In the genomic region with DNA sequence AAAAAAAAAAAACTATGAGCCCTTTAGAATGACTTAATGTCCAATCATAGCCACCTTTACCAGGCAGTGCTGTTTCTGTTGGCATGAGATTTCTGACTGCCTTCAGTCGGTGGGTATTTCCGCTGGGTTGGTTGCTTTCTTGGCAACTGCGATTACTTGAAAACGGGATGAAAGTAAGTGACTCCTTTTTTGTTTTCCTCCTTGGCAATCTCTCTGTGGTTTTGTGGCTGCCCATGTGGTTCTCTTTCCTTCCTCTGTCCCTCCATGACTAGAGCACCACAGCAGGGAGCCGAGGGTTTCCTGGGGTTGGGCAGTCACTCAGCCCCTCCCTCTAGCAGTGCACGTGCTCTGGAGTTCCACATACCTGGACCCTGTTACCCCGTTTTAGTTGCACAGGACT, we compare ENCODE assay signal across 10 cellular contexts.
DNase-seq lines count a peak whose midpoint lies in the region; ATAC-seq and TF ChIP-seq lines count a peak whose summit lies in the region.
"Had no signal": no experiment of that assay in that cellular context is flagged by ENCODE, and none has a peak within 500 bp of the region (broad histone marks: within the 10 kb centered on the region; RNA-seq: fewer than 3 reads in every experiment).

No MANE protein-coding gene starts in this region.

- peak; percentile 58 to 63 for DNase-seq in Kasumi-1 (lab: John Stamatoyannopoulos, UW)
- DNase-seq in activated T-cell treated with anti-CD3 and anti-CD28 coated beads, Interleukin-2, amount 50 U/mL, for 4 hours: no peak
- DNase-seq in kidney epithelial cell (ENCODE audit: low read depth): peak; percentile 23
- DNase-seq in esophagus squamous epithelium (lab: John Stamatoyannopoulos, UW): no peak
- DNase-seq in LoVo (ENCODE audit: low spot score): no peak

- no peak for TF ChIP-seq POLR2A in esophagus squamous epithelium (IDR thresholded peaks at IDR 0.05)

- no peaks in the 10 kb centered on the region for H3K9me3 Mint-ChIP-seq in activated T-cell treated with anti-CD3 and anti-CD28 coated beads, Interleukin-2, amount 50 U/mL, for 4 hours

- peaks cover 57% of the 10 kb centered on the region; the same call in 1 of the 2 replicates for H4K20me1 ChIP-seq in BLaER1

- H3K27me3 ChIP-seq in BLaER1: peaks cover 6% of the 10 kb centered on the region; the same call in 1 of the 2 replicates
- H3K27me3 ChIP-seq in kidney epithelial cell (ENCODE audit: control insufficient read depth, insufficient read depth, low read length): no peaks in the 10 kb centered on the region
- no peaks in the 10 kb centered on the region for H3K27me3 ChIP-seq in esophagus squamous epithelium

- no peak overlapping the region for H3K4me3 Mint-ChIP-seq in activated T-cell treated with anti-CD3 and anti-CD28 coated beads, Interleukin-2, amount 50 U/mL, for 4 hours

- intact Hi-C loops in esophagus squamous epithelium (cut with DNase I): no loop called here

- H3K36me3 ChIP-seq in BLaER1: no peaks in the 10 kb centered on the region
- no peaks in the 10 kb centered on the region for H3K36me3 ChIP-seq in kidney epithelial cell (ENCODE audit: control insufficient read depth, insufficient read depth, low read length)
- no peaks in the 10 kb centered on the region for H3K36me3 ChIP-seq in esophagus squamous epithelium
- H3K36me3 ChIP-seq: neutrophil had no signal

- H3K27ac ChIP-seq in BLaER1 (no peak overlapping the region), esophagus squamous epithelium (peak overlapping the region in 2 of 4 donors; percentile 36 to 37)
- H3K27ac ChIP-seq: neutrophil had no signal

- ATAC-seq in activated T-cell treated with anti-CD3 and anti-CD28 coated beads, Interleukin-2, amount 50 U/mL, for 4 hours: peak; percentile 50 to 76
- ATAC-seq in GM21723 (IDR thresholded peaks at IDR 0.05; ENCODE audit: unreplicated experiment) (no peak), HG03045 (IDR thresholded peaks at IDR 0.05; ENCODE audit: unreplicated experiment) (no peak)
- ATAC-seq: Panc1 had no signal

- peaks cover 20% of the 10 kb centered on the region for H3K4me1 Mint-ChIP-seq in activated T-cell treated with anti-CD3 and anti-CD28 coated beads, Interleukin-2, amount 50 U/mL, for 4 hours (ENCODE audit: low read depth)

- WGBS in esophagus squamous epithelium, 2 donors: 24 to 36% methylated on average over 6 to 7 of the region's 7 CpGs

- H3K4me3 ChIP-seq in BLaER1: no peak overlapping the region
- no peak overlapping the region for H3K4me3 ChIP-seq in kidney epithelial cell (ENCODE audit: low read depth, low read length)
- no peak overlapping the region for H3K4me3 ChIP-seq in esophagus squamous epithelium

- H3K4me2 ChIP-seq in BLaER1: peak overlapping the region; percentile 75

- TF ChIP-seq CTCF in kidney epithelial cell (IDR thresholded peaks at IDR 0.05; ENCODE audit: insufficient read depth, low read length, poor library complexity, severe bottlenecking) (no peak), esophagus squamous epithelium (IDR thresholded peaks at IDR 0.05) (no peak)

- H3K9me3 ChIP-seq in BLaER1 (no peaks in the 10 kb centered on the region), esophagus squamous epithelium (no peaks in the 10 kb centered on the region)
- H3K9me3 ChIP-seq: neutrophil had no signal

- no peak overlapping the region for H3K9ac ChIP-seq in BLaER1

- H3K4me1 ChIP-seq in BLaER1 (peaks cover 27% of the 10 kb centered on the region), esophagus squamous epithelium (peaks cover 8 to 84% (median 38%) of the 10 kb centered on the region in 3 donors)

- peaks cover under 1% of the 10 kb centered on the region for H3K27me3 Mint-ChIP-seq in activated T-cell treated with anti-CD3 and anti-CD28 coated beads, Interleukin-2, amount 50 U/mL, for 4 hours (ENCODE audit: low read depth)

- H3K36me3 Mint-ChIP-seq in activated T-cell treated with anti-CD3 and anti-CD28 coated beads, Interleukin-2, amount 50 U/mL, for 4 hours (ENCODE audit: insufficient read depth): no peaks in the 10 kb centered on the region

Comparison
In these comparisons a context has a peak if more than half of its experiments do, and no peak if none do; other contexts are left out.
1. DNase-seq: peak in Kasumi-1 (2 of 2) and kidney epithelial cell (single experiment); none in activated T-cell treated with anti-CD3 and anti-CD28 coated beads, Interleukin-2, amount 50 U/mL, for 4 hours (single experiment), esophagus squamous epithelium (single experiment) and LoVo (single experiment).
2. ATAC-seq: peak in activated T-cell treated with anti-CD3 and anti-CD28 coated beads, Interleukin-2, amount 50 U/mL, for 4 hours (2 of 2); none in GM21723 (single experiment) and HG03045 (single experiment).